ENCODE assay signal across 9 cellular contexts in genomic region chr3:20930034-20930433, GRCh38.
DNase-seq lines count a peak whose midpoint lies in the region; ATAC-seq and TF ChIP-seq lines count a peak whose summit lies in the region.
"Had no signal": no experiment of that assay in that cellular context is flagged by ENCODE, and none has a peak within 500 bp of the region (broad histone marks: within the 10 kb centered on the region; RNA-seq: fewer than 3 reads in every experiment).

No MANE protein-coding gene starts in this region.

- DNase-seq in AG09309 (ENCODE audit: low read depth) (no peak), OCI-M1 (lab: John Stamatoyannopoulos, UW) (peak; percentile 81), foreskin keratinocyte (peak in 1 of 2 donors; percentile 22), NCI-H1436 treated with DMSO at 0.1 percent for 48 hours (lab: John Stamatoyannopoulos, UW) (no peak)
- DNase-seq: right cardiac atrium had no signal

- H3K27me3 ChIP-seq in foreskin keratinocyte, result no peaks in the 10 kb centered on the region

- TF ChIP-seq CTCF in AG09309 (IDR thresholded peaks at IDR 0.05; ENCODE audit: control insufficient read depth, insufficient read depth, low read depth, low read length, missing control alignments), result peak; percentile 60
- peak; percentile 43 for TF ChIP-seq CTCF in foreskin keratinocyte (conservative IDR thresholded peaks at IDR 0.05)

- ATAC-seq in GM18868 (IDR thresholded peaks at IDR 0.05; ENCODE audit: unreplicated experiment) (peak; percentile 65), foreskin keratinocyte (no peak), GM21737 (IDR thresholded peaks at IDR 0.05; ENCODE audit: unreplicated experiment) (no peak), HG02798 (IDR thresholded peaks at IDR 0.05; ENCODE audit: poor library complexity, unreplicated experiment) (no peak), HG03439 (IDR thresholded peaks at IDR 0.05; ENCODE audit: unreplicated experiment) (no peak)
- ATAC-seq: right cardiac atrium had no signal

- no peak overlapping the region for H3K27ac ChIP-seq in foreskin keratinocyte

- no peak overlapping the region for H3K4me3 ChIP-seq in AG09309 (ENCODE audit: control insufficient read depth, low read depth, low read length)

- no peaks in the 10 kb centered on the region for H3K4me1 ChIP-seq in foreskin keratinocyte
